In the genomic region with DNA sequence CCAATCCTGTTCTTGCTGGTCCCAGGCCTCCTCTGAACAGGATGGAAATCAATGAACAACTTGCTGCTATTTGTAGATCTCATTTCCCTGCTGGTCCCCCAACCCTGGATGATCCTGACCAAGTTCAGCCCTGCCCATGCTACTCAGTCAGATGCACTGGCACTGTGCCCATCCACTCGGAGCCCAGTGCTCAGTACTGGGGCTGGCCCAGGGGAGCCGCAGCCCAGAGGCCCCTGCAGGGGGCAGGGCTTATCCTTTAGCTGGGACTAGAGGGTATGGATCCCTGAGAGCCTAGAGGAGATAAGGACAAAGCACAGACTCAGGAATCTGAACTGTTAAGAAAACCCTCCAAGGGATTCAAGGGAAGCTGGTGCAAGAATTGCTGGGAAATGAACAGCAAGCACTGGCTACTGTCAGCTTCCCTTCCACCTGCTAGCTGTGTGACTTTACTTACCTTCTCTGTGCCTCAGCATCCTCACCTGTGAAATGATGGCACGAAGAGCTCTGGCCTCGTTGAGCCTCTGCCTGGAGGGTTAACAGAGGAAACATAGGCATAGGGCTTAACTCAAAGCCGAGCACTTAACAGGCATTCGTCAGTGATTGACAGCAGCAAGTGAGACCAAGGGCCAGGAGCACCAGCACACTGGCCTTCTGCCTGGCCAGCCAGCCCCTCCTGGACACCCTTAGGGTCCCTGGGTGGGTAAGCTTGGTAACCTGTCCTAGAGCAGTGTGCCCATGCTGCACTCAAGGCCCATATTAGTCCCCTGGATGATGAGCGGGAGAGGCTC, we compare ENCODE assay signal across 1 cellular context.
TF ChIP-seq lines count a peak whose summit lies in the region.

No MANE protein-coding gene starts in this region.

TF ChIP-seq in K562, 482 proteins besides CTCF, POLR2A, EP300 and RAD21:
- no peak for TF ChIP-seq MECOM (CRISPR knock-in tag; IDR thresholded peaks at IDR 0.05)
- TF ChIP-seq, protein P1, sequence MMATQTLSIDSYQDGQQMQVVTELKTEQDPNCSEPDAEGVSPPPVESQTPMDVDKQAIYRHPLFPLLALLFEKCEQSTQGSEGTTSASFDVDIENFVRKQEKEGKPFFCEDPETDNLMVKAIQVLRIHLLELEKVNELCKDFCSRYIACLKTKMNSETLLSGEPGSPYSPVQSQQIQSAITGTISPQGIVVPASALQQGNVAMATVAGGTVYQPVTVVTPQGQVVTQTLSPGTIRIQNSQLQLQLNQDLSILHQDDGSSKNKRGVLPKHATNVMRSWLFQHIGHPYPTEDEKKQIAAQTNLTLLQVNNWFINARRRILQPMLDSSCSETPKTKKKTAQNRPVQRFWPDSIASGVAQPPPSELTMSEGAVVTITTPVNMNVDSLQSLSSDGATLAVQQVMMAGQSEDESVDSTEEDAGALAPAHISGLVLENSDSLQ (IDR thresholded peaks at IDR 0.05) = peak; percentile 54
- TF ChIP-seq, protein P2, sequence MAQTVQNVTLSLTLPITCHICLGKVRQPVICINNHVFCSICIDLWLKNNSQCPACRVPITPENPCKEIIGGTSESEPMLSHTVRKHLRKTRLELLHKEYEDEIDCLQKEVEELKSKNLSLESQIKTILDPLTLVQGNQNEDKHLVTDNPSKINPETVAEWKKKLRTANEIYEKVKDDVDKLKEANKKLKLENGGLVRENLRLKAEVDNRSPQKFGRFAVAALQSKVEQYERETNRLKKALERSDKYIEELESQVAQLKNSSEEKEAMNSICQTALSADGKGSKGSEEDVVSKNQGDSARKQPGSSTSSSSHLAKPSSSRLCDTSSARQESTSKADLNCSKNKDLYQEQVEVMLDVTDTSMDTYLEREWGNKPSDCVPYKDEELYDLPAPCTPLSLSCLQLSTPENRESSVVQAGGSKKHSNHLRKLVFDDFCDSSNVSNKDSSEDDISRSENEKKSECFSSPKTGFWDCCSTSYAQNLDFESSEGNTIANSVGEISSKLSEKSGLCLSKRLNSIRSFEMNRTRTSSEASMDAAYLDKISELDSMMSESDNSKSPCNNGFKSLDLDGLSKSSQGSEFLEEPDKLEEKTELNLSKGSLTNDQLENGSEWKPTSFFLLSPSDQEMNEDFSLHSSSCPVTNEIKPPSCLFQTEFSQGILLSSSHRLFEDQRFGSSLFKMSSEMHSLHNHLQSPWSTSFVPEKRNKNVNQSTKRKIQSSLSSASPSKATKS (CRISPR knock-in tag; IDR thresholded peaks at IDR 0.05) = no peak
- TF ChIP-seq, protein P3, sequence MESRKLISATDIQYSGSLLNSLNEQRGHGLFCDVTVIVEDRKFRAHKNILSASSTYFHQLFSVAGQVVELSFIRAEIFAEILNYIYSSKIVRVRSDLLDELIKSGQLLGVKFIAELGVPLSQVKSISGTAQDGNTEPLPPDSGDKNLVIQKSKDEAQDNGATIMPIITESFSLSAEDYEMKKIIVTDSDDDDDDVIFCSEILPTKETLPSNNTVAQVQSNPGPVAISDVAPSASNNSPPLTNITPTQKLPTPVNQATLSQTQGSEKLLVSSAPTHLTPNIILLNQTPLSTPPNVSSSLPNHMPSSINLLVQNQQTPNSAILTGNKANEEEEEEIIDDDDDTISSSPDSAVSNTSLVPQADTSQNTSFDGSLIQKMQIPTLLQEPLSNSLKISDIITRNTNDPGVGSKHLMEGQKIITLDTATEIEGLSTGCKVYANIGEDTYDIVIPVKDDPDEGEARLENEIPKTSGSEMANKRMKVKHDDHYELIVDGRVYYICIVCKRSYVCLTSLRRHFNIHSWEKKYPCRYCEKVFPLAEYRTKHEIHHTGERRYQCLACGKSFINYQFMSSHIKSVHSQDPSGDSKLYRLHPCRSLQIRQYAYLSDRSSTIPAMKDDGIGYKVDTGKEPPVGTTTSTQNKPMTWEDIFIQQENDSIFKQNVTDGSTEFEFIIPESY (CRISPR knock-in tag; IDR thresholded peaks at IDR 0.05) = no peak
- peak; percentile 57; the same call in 1 of the 2 replicates for TF ChIP-seq NFIC (IDR thresholded peaks at IDR 0.05)
- TF ChIP-seq, protein P4, sequence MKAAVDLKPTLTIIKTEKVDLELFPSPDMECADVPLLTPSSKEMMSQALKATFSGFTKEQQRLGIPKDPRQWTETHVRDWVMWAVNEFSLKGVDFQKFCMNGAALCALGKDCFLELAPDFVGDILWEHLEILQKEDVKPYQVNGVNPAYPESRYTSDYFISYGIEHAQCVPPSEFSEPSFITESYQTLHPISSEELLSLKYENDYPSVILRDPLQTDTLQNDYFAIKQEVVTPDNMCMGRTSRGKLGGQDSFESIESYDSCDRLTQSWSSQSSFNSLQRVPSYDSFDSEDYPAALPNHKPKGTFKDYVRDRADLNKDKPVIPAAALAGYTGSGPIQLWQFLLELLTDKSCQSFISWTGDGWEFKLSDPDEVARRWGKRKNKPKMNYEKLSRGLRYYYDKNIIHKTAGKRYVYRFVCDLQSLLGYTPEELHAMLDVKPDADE (conservative IDR thresholded peaks at IDR 0.05; ENCODE audit: control insufficient read depth, low read depth, low read length) = no peak
- no peak for TF ChIP-seq MCM7 (IDR thresholded peaks at IDR 0.05)
- TF ChIP-seq ZBTB8A (IDR thresholded peaks at IDR 0.05; ENCODE audit: partially characterized antibody) = no peak
- TF ChIP-seq, protein P5, sequence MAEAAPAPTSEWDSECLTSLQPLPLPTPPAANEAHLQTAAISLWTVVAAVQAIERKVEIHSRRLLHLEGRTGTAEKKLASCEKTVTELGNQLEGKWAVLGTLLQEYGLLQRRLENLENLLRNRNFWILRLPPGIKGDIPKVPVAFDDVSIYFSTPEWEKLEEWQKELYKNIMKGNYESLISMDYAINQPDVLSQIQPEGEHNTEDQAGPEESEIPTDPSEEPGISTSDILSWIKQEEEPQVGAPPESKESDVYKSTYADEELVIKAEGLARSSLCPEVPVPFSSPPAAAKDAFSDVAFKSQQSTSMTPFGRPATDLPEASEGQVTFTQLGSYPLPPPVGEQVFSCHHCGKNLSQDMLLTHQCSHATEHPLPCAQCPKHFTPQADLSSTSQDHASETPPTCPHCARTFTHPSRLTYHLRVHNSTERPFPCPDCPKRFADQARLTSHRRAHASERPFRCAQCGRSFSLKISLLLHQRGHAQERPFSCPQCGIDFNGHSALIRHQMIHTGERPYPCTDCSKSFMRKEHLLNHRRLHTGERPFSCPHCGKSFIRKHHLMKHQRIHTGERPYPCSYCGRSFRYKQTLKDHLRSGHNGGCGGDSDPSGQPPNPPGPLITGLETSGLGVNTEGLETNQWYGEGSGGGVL (CRISPR knock-in tag; IDR thresholded peaks at IDR 0.05) = no peak
- TF ChIP-seq NONO (IDR thresholded peaks at IDR 0.05; ENCODE audit: low read depth in 2 of 2, low read length in 1 of 2) = no peak
- no peak for TF ChIP-seq THRAP3 (IDR thresholded peaks at IDR 0.05; ENCODE audit: borderline replicate concordance)
- TF ChIP-seq ZNF263 (CRISPR knock-in tag; IDR thresholded peaks at IDR 0.05; ENCODE audit: borderline replicate concordance) = no peak
- TF ChIP-seq, protein P6, sequence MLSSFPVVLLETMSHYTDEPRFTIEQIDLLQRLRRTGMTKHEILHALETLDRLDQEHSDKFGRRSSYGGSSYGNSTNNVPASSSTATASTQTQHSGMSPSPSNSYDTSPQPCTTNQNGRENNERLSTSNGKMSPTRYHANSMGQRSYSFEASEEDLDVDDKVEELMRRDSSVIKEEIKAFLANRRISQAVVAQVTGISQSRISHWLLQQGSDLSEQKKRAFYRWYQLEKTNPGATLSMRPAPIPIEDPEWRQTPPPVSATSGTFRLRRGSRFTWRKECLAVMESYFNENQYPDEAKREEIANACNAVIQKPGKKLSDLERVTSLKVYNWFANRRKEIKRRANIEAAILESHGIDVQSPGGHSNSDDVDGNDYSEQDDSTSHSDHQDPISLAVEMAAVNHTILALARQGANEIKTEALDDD (IDR thresholded peaks at IDR 0.05) = no peak
